17 cellular contexts compared by ENCODE assay signal in genomic region chr13:103066991-103067390, GRCh38. TPM values are rescaled to one million over a fixed set of nuclear protein-coding genes. Genes with fewer than 3 reads are reported as not detected.
"Had no signal": no experiment of that assay in that cellular context is flagged by ENCODE, and none has a peak within 500 bp of the region (broad histone marks: within the 10 kb centered on the region; RNA-seq: fewer than 3 reads in every experiment).

No MANE protein-coding gene starts in this region.

- ATAC-seq: foreskin keratinocyte; natural killer cell; sciatic nerve; stimulated activated naive CD8-positive, alpha-beta T cell treated with anti-CD3 and anti-CD28 coated beads, Interleukin-15, amount 100 ng/mL, for 72 hours had no signal

- H3K27me3 ChIP-seq: ascending aorta, foreskin keratinocyte had no signal

- H3K36me3 ChIP-seq: ascending aorta, prostate gland had no signal

- FAIRE-seq: bronchial epithelial cell, TTC549 had no signal

- H3K4me1 ChIP-seq: ascending aorta, foreskin keratinocyte, prostate gland had no signal

- H3K9me3 ChIP-seq: ascending aorta, prostate gland had no signal

- DNase-seq: activated CD4-positive, alpha-beta T cell treated with anti-CD3 and anti-CD28 coated beads, Interleukin-2, amount 50 U/mL, for 1 hour; activated CD4-positive, CD25-positive, alpha-beta regulatory T cell; activated naive CD4-positive, alpha-beta T cell treated with anti-CD3 and anti-CD28 coated beads, Interleukin-2, amount 10 ng/mL, durations not matched to agents 7 days and 5 days; activated T-cell treated with anti-CD3 and anti-CD28 coated beads for 4 hours; effector memory CD4-positive, alpha-beta T cell; foreskin keratinocyte; natural killer cell; stimulated activated naive CD8-positive, alpha-beta T cell treated with anti-CD3 and anti-CD28 coated beads, Interleukin-15, amount 100 ng/mL, for 72 hours had no signal

- H3K27ac ChIP-seq: ascending aorta, foreskin keratinocyte, prostate gland had no signal

- H3K4me3 ChIP-seq: ascending aorta, prostate gland had no signal

RNA-seq across cellular contexts. Expression of gene SLC10A2, which starts 0.8 kb away (rescaled TPM):
- total RNA-seq: activated CD8-positive, alpha-beta memory T cell treated with anti-CD3 and anti-CD28 coated beads for 36 hours; ascending aorta; bronchial epithelial cell; cerebellum; natural killer cell; omental fat pad; prostate gland; sciatic nerve; temporal lobe had no signal
